Comparison of ENCODE assay signal across 24 cellular contexts in the genomic region with DNA sequence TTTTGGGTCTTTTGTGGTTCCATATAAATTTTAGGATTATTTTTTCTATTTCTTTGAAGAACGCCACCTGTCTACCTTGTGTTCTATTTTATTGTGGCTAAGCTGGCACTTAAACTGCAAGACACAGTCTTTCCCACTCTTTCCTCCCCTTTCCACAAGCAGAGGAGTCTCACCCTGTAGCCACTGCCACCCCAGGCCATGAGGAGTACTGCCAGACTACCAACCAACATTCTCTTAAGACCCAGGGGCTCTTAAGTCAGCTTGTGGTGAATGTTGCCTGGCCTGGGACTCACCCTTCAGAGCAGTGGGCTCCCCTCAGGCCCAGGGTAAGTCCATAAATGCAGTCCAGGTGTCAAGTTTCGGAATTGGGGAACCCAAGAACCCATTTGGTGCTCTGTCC.
"Had no signal": no experiment of that assay in that cellular context is flagged by ENCODE, and none has a peak within 500 bp of the region (broad histone marks: within the 10 kb centered on the region; RNA-seq: fewer than 3 reads in every experiment).

No MANE protein-coding gene starts in this region.

- H3K36me3 ChIP-seq: esophagus muscularis mucosa, gastroesophageal sphincter, left ventricle myocardium inferior, lower lobe of right lung, prostate gland, right lobe of liver, tibial nerve, upper lobe of right lung, vagina had no signal

- H3K27me3 ChIP-seq: esophagus muscularis mucosa, gastroesophageal sphincter, right lobe of liver, tibial nerve, upper lobe of right lung, vagina had no signal

- H3K9me3 Mint-ChIP-seq: memory B cell; stimulated activated effector memory CD8-positive, alpha-beta T cell treated with anti-CD3 and anti-CD28 coated beads, Interleukin-12 subunit alpha, Interleukin-12 subunit beta, amount 100 ng/mL, for 72 hours had no signal

- H3K9me3 ChIP-seq: esophagus muscularis mucosa, gastroesophageal sphincter, left ventricle myocardium inferior, lower lobe of right lung, prostate gland, right lobe of liver, tibial nerve, upper lobe of right lung, vagina had no signal

- H2AFZ ChIP-seq: parathyroid adenoma had no signal

- H3K9ac ChIP-seq: parathyroid adenoma had no signal

- H3K4me1 ChIP-seq: esophagus muscularis mucosa, gastroesophageal sphincter, left ventricle myocardium inferior, lower lobe of right lung, prostate gland, right lobe of liver, tibial nerve, upper lobe of right lung, vagina had no signal

- H3K27ac Mint-ChIP-seq: memory B cell; nephron progenitor cell; stimulated activated effector memory CD8-positive, alpha-beta T cell treated with anti-CD3 and anti-CD28 coated beads, Interleukin-12 subunit alpha, Interleukin-12 subunit beta, amount 100 ng/mL, for 72 hours had no signal

- H3K4me3 ChIP-seq: dorsolateral prefrontal cortex, esophagus muscularis mucosa, gastroesophageal sphincter, left ventricle myocardium inferior, lower lobe of right lung, prostate gland, right lobe of liver, tibial nerve, upper lobe of right lung, vagina had no signal

- H3K27ac ChIP-seq: dorsolateral prefrontal cortex, epithelial cell of prostate, esophagus muscularis mucosa, gastroesophageal sphincter, left ventricle myocardium inferior, lower lobe of right lung, parathyroid adenoma, prostate gland, right lobe of liver, tibial nerve, upper lobe of right lung, vagina had no signal

- H3K36me3 Mint-ChIP-seq: memory B cell; stimulated activated effector memory CD8-positive, alpha-beta T cell treated with anti-CD3 and anti-CD28 coated beads, Interleukin-12 subunit alpha, Interleukin-12 subunit beta, amount 100 ng/mL, for 72 hours had no signal

- DNase-seq: cortex of kidney; dorsolateral prefrontal cortex; effector CD8-positive, alpha-beta T cell; kidney; left cardiac atrium; left ventricle myocardium inferior; lower lobe of right lung; midbrain; naive B cell; nephron progenitor cell; right lobe of liver; stimulated activated CD4-positive, alpha-beta T cell treated with anti-CD3 and anti-CD28 coated beads, Interleukin-4, amount 100 ng/mL, for 1 hour; stimulated activated CD8-positive, alpha-beta memory T cell treated with anti-CD3 and anti-CD28 coated beads, Interleukin-4, amount 100 ng/mL, for 48 hours; stimulated activated naive CD8-positive, alpha-beta T cell treated with anti-CD3 and anti-CD28 coated beads, Interleukin-15, Interleukin-2, amounts not matched to agents 100 U/mL and 50 U/mL, for 24 hours; upper lobe of right lung had no signal

- H3K79me2 ChIP-seq: parathyroid adenoma had no signal

- H3K4me3 Mint-ChIP-seq: memory B cell; nephron progenitor cell; stimulated activated effector memory CD8-positive, alpha-beta T cell treated with anti-CD3 and anti-CD28 coated beads, Interleukin-12 subunit alpha, Interleukin-12 subunit beta, amount 100 ng/mL, for 72 hours had no signal

- H3K4me1 Mint-ChIP-seq: memory B cell; naive B cell; stimulated activated effector memory CD8-positive, alpha-beta T cell treated with anti-CD3 and anti-CD28 coated beads, Interleukin-12 subunit alpha, Interleukin-12 subunit beta, amount 100 ng/mL, for 72 hours had no signal

- ATAC-seq: gastroesophageal sphincter; left cardiac atrium; lower lobe of right lung; right lobe of liver; stimulated activated effector memory CD8-positive, alpha-beta T cell treated with anti-CD3 and anti-CD28 coated beads, Interleukin-12 subunit alpha, Interleukin-12 subunit beta, amount 100 ng/mL, for 72 hours; stimulated activated naive CD8-positive, alpha-beta T cell treated with anti-CD3 and anti-CD28 coated beads, Interleukin-15, Interleukin-2, amounts not matched to agents 100 U/mL and 50 U/mL, for 24 hours; upper lobe of right lung had no signal
